Comparison of ENCODE assay signal across 8 cellular contexts in the genomic region with DNA sequence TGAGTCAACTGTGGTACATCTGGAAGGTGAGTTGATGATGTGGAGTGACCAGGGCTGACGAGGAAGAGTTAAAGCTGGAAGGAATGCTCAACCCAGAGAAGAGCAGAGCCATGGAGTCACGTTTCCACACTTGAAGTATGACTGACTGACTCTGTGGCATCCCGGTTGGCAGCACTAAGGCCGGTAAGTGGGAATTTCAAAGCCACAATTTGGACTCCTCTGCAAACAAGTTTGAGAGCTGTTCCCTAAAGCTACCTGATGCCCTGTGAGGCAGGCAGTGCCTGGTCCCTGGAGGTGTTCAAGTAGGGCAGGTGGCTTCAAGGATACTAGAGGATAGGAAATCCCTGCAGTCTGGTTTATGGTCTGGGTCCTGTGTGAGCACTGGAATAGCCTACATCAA.
A peak's percentile ranks its signal among the peaks of the same experiment; 100 is the strongest.
DNase-seq lines count a peak whose midpoint lies in the region; ATAC-seq, FAIRE-seq and TF ChIP-seq lines count a peak whose summit lies in the region.

No MANE protein-coding gene starts in this region.

- TF ChIP-seq POLR2A in H1 (IDR thresholded peaks at IDR 0.05; ENCODE audit: control extremely low read depth in 1 of 2, low read depth in 2 of 2, low read length in 2 of 2), result no peak

- peak overlapping the region; percentile 68 to 77 for H3K4me2 ChIP-seq in H1 (ENCODE audit: insufficient read depth in 1 of 2, low read depth in 2 of 2, low read length in 2 of 2)

- DNase-seq in NCI-H2107 (lab: John Stamatoyannopoulos, UW) (peak; percentile 59), H1 (ENCODE audit: low read depth in 1 of 2, low spot score in 2 of 2) (no peak), AML-193 (lab: John Stamatoyannopoulos, UW) (no peak), GM10248 (ENCODE audit: extremely low spot score) (no peak)
- DNase-seq in natural killer cell treated with Interleukin-12 subunit alpha and Interleukin-12 subunit beta and Interleukin-15 and Interleukin-18, amount 100 ng/mL, for 72 hours (ENCODE audit: low spot score), result no peak

- no peak overlapping the region for H3K14ac ChIP-seq in H1 (ENCODE audit: insufficient read length)

- no peak for TF ChIP-seq RAD21 in H1 (IDR thresholded peaks at IDR 0.05 in 1 of 2, conservative IDR thresholded peaks at IDR 0.05 in 1 of 2; ENCODE audit: low read depth in 2 of 2, low read length in 2 of 2)

- no peak overlapping the region for H2AK5ac ChIP-seq in H1 (ENCODE audit: low read depth, low read length)

- peaks cover 28 to 36% of the 10 kb centered on the region in 2 donors for H3K4me1 Mint-ChIP-seq in natural killer cell treated with Interleukin-12 subunit alpha and Interleukin-12 subunit beta and Interleukin-15 and Interleukin-18, amount 100 ng/mL, for 72 hours (ENCODE audit: low read depth in 2 of 2)

- H4K20me1 ChIP-seq in H1 (replicated peaks in 1 of 2; ENCODE audit: control insufficient read depth in 1 of 2, insufficient read depth in 2 of 2, low read length in 2 of 2), result no peaks in the 10 kb centered on the region

- H3K18ac ChIP-seq in H1 (ENCODE audit: extremely low read depth, low read length), result peak overlapping the region; percentile 4

- peaks cover 10% of the 10 kb centered on the region for H3K36me3 Mint-ChIP-seq in natural killer cell treated with Interleukin-12 subunit alpha and Interleukin-12 subunit beta and Interleukin-15 and Interleukin-18, amount 100 ng/mL, for 72 hours

- no peak overlapping the region for H3K27ac ChIP-seq in H1 (ENCODE audit: low read depth, low read length)

- peaks cover 2% of the 10 kb centered on the region; the same call in 1 of the 2 replicates for H3K23me2 ChIP-seq in H1 (ENCODE audit: low read depth, low read length)

- H3K9me3 ChIP-seq in H1 (ENCODE audit: insufficient read depth in 2 of 2, low read depth in 1 of 2, low read length in 1 of 2), result no peaks in the 10 kb centered on the region

- POLR2A ChIA-PET in H1 (lab: Charles Lee; ENCODE audit: partially characterized antibody) (interaction anchor here (1.3 to 1.6 kb wide), 3 partner anchors 8 to 55 kb away, joined by 4 to 9 read pairs (median 5); no protein-coding TSS in a partner anchor), GM10248 (lab: Yijun Ruan, JAX) (no interaction called here)

- no peak overlapping the region for H4K5ac ChIP-seq in H1 (ENCODE audit: insufficient read length, low read depth, low read length)

- CTCF ChIA-PET in H1 (lab: Charles Lee; ENCODE audit: partially characterized antibody), result interaction anchor here (0.8 to 3.0 kb wide), 11 partner anchors 9 to 736 kb away, joined by 3 to 31 read pairs (median 4); no protein-coding TSS in a partner anchor
- CTCF ChIA-PET in GM10248 (lab: Yijun Ruan, JAX), result interaction anchor here (0.8 to 4.7 kb wide), 13 partner anchors 8 to 159 kb away, joined by 3 to 21 read pairs (median 5); no protein-coding TSS in a partner anchor

- peaks cover 3 to 17% (median 11%) of the 10 kb centered on the region in 4 experiments for H3K4me1 ChIP-seq in H1 (replicated peaks in 1 of 4; ENCODE audit: control insufficient read depth in 3 of 4, insufficient read depth in 4 of 4, low read length in 3 of 4)

- H2BK120ac ChIP-seq in H1 (replicated peaks; ENCODE audit: low read depth, low read length), result peak overlapping the region; percentile 30

- TF ChIP-seq CTCF in H1 (IDR thresholded peaks at IDR 0.05; ENCODE audit: control extremely low read depth in 1 of 3, insufficient read depth in 1 of 3, low read depth in 1 of 3, low read length in 3 of 3) (no peak), GM10248 (IDR thresholded peaks at IDR 0.05; ENCODE audit: control extremely low read depth, extremely low read depth, low read depth, missing control alignments) (no peak)

- H2BK20ac ChIP-seq in H1 (ENCODE audit: low read length), result no peak overlapping the region

- H3K56ac ChIP-seq in H1 (replicated peaks; ENCODE audit: insufficient read length, low read depth, low read length), result no peak overlapping the region

- no peaks in the 10 kb centered on the region for H3K9me3 Mint-ChIP-seq in natural killer cell treated with Interleukin-12 subunit alpha and Interleukin-12 subunit beta and Interleukin-15 and Interleukin-18, amount 100 ng/mL, for 72 hours

- peaks cover 0 to 3% (median 0%) of the 10 kb centered on the region in 4 experiments; a peak in 1 of 8 replicates for H3K36me3 ChIP-seq in H1 (ENCODE audit: control insufficient read depth in 2 of 4, insufficient read depth in 4 of 4, low read length in 3 of 4)

- no peak overlapping the region for H3K4ac ChIP-seq in H1 (replicated peaks; ENCODE audit: insufficient read length, low read depth, low read length)

- H3K27me3 Mint-ChIP-seq in natural killer cell treated with Interleukin-12 subunit alpha and Interleukin-12 subunit beta and Interleukin-15 and Interleukin-18, amount 100 ng/mL, for 72 hours, result no peaks in the 10 kb centered on the region

- H3K9ac ChIP-seq in H1 (replicated peaks in 1 of 4; ENCODE audit: extremely low read depth in 1 of 4, low read depth in 3 of 4, low read length in 3 of 4), result peak overlapping the region in 2 of 4 experiments; percentile 73 to 81; a peak in 2 of 7 replicates

- peak overlapping the region; percentile 90 for H2AFZ ChIP-seq in H1 (ENCODE audit: low read length)

- no peaks in the 10 kb centered on the region for H3K79me1 ChIP-seq in H1 (ENCODE audit: low read depth, low read length)

- H2BK15ac ChIP-seq in H1 (ENCODE audit: low read length), result peak overlapping the region; percentile 61; the same call in 1 of the 2 replicates

- H2BK5ac ChIP-seq in H1 (ENCODE audit: low read depth, low read length), result 0 out of 2 replicates have a peak overlapping the region, but pooled peaks have one; percentile 2

- no peak for TF ChIP-seq EP300 in H1 (IDR thresholded peaks at IDR 0.05; ENCODE audit: borderline replicate concordance in 1 of 2, low read depth in 2 of 2, low read length in 2 of 2)

- peak overlapping the region; percentile 80 for H3K4me3 Mint-ChIP-seq in natural killer cell treated with Interleukin-12 subunit alpha and Interleukin-12 subunit beta and Interleukin-15 and Interleukin-18, amount 100 ng/mL, for 72 hours

- H3K23ac ChIP-seq in H1 (ENCODE audit: insufficient read length), result no peak overlapping the region

- ATAC-seq in GM19043 (IDR thresholded peaks at IDR 0.05; ENCODE audit: low read depth, unreplicated experiment) (peak; percentile 3), HG02571 (IDR thresholded peaks at IDR 0.05; ENCODE audit: unreplicated experiment) (no peak), GM21576 (IDR thresholded peaks at IDR 0.05; ENCODE audit: unreplicated experiment) (no peak)
- ATAC-seq in natural killer cell treated with Interleukin-12 subunit alpha and Interleukin-12 subunit beta and Interleukin-15 and Interleukin-18, amount 100 ng/mL, for 72 hours, result peak in 1 of 2 donors; percentile 4

- no peak overlapping the region for H4K91ac ChIP-seq in H1 (replicated peaks; ENCODE audit: insufficient read length, low read length)

- H3K79me2 ChIP-seq in H1 (ENCODE audit: control insufficient read depth in 1 of 2, insufficient read depth in 2 of 2, low read length in 2 of 2), result no peaks in the 10 kb centered on the region

- peak overlapping the region; percentile 31 to 38 for H3K27ac Mint-ChIP-seq in natural killer cell treated with Interleukin-12 subunit alpha and Interleukin-12 subunit beta and Interleukin-15 and Interleukin-18, amount 100 ng/mL, for 72 hours

- no peak overlapping the region for H4K8ac ChIP-seq in H1 (ENCODE audit: extremely low read depth, insufficient read depth, low read length)

- peak overlapping the region in 3 of 4 experiments; percentile 49 to 60 (median 59); a peak in 3 of 8 replicates for H3K4me3 ChIP-seq in H1 (ENCODE audit: extremely low read depth in 1 of 4, insufficient read depth in 2 of 4, low read depth in 3 of 4, low read length in 4 of 4)

- 79% methylated on average over 4 of the region's 4 CpGs; no CpG with 5 or more reads in 1 of the 2 experiments for WGBS in H1 (ENCODE audit: extremely low coverage in 1 of 2, insufficient coverage in 1 of 2, insufficient read length in 1 of 2, insufficient replicate concordance in 2 of 2, low coverage in 1 of 2, low lambda C conversion rate in 2 of 2, missing lambda C conversion rate in 1 of 2), 2 experiments

- no peak for FAIRE-seq in H1 (lab: Jason Lieb, UNC)

- H2BK12ac ChIP-seq in H1 (ENCODE audit: low read depth, low read length), result 0 out of 2 replicates have a peak overlapping the region, but pooled peaks have one; percentile 70

- peaks cover 2 to 10% (median 7%) of the 10 kb centered on the region in 4 experiments for H3K27me3 ChIP-seq in H1 (replicated peaks in 1 of 4; ENCODE audit: control insufficient read depth in 3 of 4, extremely low read depth in 1 of 4, insufficient read depth in 3 of 4, low read length in 3 of 4)

TF ChIP-seq in H1, 55 proteins besides CTCF, POLR2A, EP300 and RAD21:
- TF ChIP-seq ZNF274 (IDR thresholded peaks at IDR 0.05; ENCODE audit: borderline replicate concordance, extremely low read depth, low read length) (no peak), EZH2 (IDR thresholded peaks at IDR 0.05; ENCODE audit: low read depth, low read length, severe bottlenecking) (peak; percentile 33)
